27 cellular contexts compared by ENCODE assay signal in genomic region chr11:132311703-132312102, GRCh38.
DNase-seq lines count a peak whose midpoint lies in the region; TF ChIP-seq lines count a peak whose summit lies in the region.
"Had no signal": no experiment of that assay in that cellular context is flagged by ENCODE, and none has a peak within 500 bp of the region (broad histone marks: within the 10 kb centered on the region; RNA-seq: fewer than 3 reads in every experiment).

No MANE protein-coding gene starts in this region.

- intact Hi-C loops in lower leg skin (cut with DNase I; ENCODE audit: low total_unique reads), result no loop called here

- no peak overlapping the region for H3K9ac ChIP-seq in mesenchymal stem cell (ENCODE audit: low read length)
- H3K9ac ChIP-seq: KMS-11 had no signal

- no peak overlapping the region for H3K4me2 ChIP-seq in mesenchymal stem cell (ENCODE audit: low read length, poor library complexity, severe bottlenecking)
- H3K4me2 ChIP-seq: KMS-11, PC-9 had no signal

- no peak overlapping the region for H3K4ac ChIP-seq in mesenchymal stem cell (ENCODE audit: low read depth in 1 of 2, low read length in 2 of 2)

- peak overlapping the region; percentile 38 for H3K27ac ChIP-seq in mesenchymal stem cell (ENCODE audit: low read length, poor library complexity, severe bottlenecking)
- H3K27ac ChIP-seq: 22Rv1, KMS-11, PC-9, SJSA1 had no signal

- H3K23ac ChIP-seq in mesenchymal stem cell (ENCODE audit: low read length in 2 of 2), result no peak overlapping the region

- no peak overlapping the region for H2AK5ac ChIP-seq in mesenchymal stem cell (ENCODE audit: low read length, severe bottlenecking)

- H3K9me3 ChIP-seq in mesenchymal stem cell (ENCODE audit: control insufficient read depth, low read length), result no peaks in the 10 kb centered on the region
- H3K9me3 ChIP-seq: SJSA1 had no signal

- no peak overlapping the region for H2BK15ac ChIP-seq in mesenchymal stem cell (ENCODE audit: low read depth, poor library complexity, severe bottlenecking)

- peaks cover 12% of the 10 kb centered on the region for H3K4me1 ChIP-seq in mesenchymal stem cell (ENCODE audit: control insufficient read depth, insufficient read depth, low read depth, low read length)
- H3K4me1 ChIP-seq: BE2C, SJSA1 had no signal

- H2BK120ac ChIP-seq in mesenchymal stem cell (ENCODE audit: low read depth, low read length), result no peak overlapping the region

- H4K91ac ChIP-seq in mesenchymal stem cell (ENCODE audit: low read length), result no peak overlapping the region

- peaks cover 0 to 29% of the 10 kb centered on the region in 2 experiments for H3K36me3 ChIP-seq in mesenchymal stem cell (ENCODE audit: control insufficient read depth in 1 of 2, insufficient read depth in 2 of 2, low read depth in 1 of 2, low read length in 2 of 2)
- H3K36me3 ChIP-seq: BE2C, SJSA1 had no signal

- H3K27me3 ChIP-seq in mesenchymal stem cell (ENCODE audit: control insufficient read depth in 1 of 2, insufficient read depth in 1 of 2, low read length in 2 of 2), result no peaks in the 10 kb centered on the region
- H3K27me3 ChIP-seq: BE2C, SJSA1 had no signal

- peak; percentile 29 for DNase-seq in NCI-H345 (lab: John Stamatoyannopoulos, UW)
- no peak for DNase-seq in NCI-H345 treated with DMSO at 0.1 percent for 48 hours (lab: John Stamatoyannopoulos, UW; ENCODE audit: unreplicated experiment)
- DNase-seq in cerebellum (ENCODE audit: low spot score), result peak; percentile 59
- no peak for DNase-seq in mesenchymal stem cell
- peak; percentile 30 for DNase-seq in superior temporal gyrus (ENCODE audit: extremely low spot score)
- no peak for DNase-seq in stimulated activated CD8-positive, alpha-beta memory T cell treated with anti-CD3 and anti-CD28 coated beads, Interleukin-4, amount 100 ng/mL, for 48 hours
- DNase-seq in lower leg skin (ENCODE audit: low spot score in 2 of 2), result no peak
- no peak for DNase-seq in NCI-H510A treated with DMSO at 0.1 percent for 48 hours (lab: John Stamatoyannopoulos, UW)
- DNase-seq: BE2C; CD8-positive, alpha-beta memory T cell; DMS 273 treated with DMSO at 0.1 percent for 48 hours; DMS79; GF-D8; NCI-H1048; NCI-H1417; NCI-H1694 treated with DMSO at 0.1 percent for 48 hours; NCI-H2081; NCI-H2171; NCI-H226; NCI-H524 treated with DMSO at 0.1 percent for 48 hours; NCI-H774; NK-92 treated with Interleukin-12 subunit alpha and Interleukin-12 subunit beta, amount 100 ng/mL, for 24 hours; PC-9; Right ventricle myocardium superior had no signal

- no peak for TF ChIP-seq POLR2A in lower leg skin (IDR thresholded peaks at IDR 0.05)

- H3K4me3 ChIP-seq in mesenchymal stem cell (ENCODE audit: insufficient read depth in 1 of 2, low read depth in 1 of 2, low read length in 2 of 2) (no peak overlapping the region), lower leg skin (ENCODE audit: low read depth, poor library complexity, severe bottlenecking) (no peak overlapping the region)
- H3K4me3 ChIP-seq: PC-9, SJSA1 had no signal

- H3K18ac ChIP-seq in mesenchymal stem cell (ENCODE audit: low read depth in 1 of 2, low read length in 2 of 2), result no peak overlapping the region

- H3K79me1 ChIP-seq in mesenchymal stem cell (replicated peaks; ENCODE audit: low read length, poor library complexity, severe bottlenecking), result peaks cover 17% of the 10 kb centered on the region

- H2AFZ ChIP-seq in mesenchymal stem cell (ENCODE audit: low read depth, low read length), result no peak overlapping the region
- H2AFZ ChIP-seq: PC-9 had no signal

- WGBS in mesenchymal stem cell, result 78% methylated on average over 1 of the region's 2 CpGs
- 87 to 94% methylated on average over 2 of the region's 2 CpGs for WGBS in lower leg skin, 2 donors

- peak overlapping the region in 1 of 2 experiments; percentile 35 for H3K14ac ChIP-seq in mesenchymal stem cell (ENCODE audit: low read length in 2 of 2)

- H4K8ac ChIP-seq in mesenchymal stem cell (ENCODE audit: low read length), result no peak overlapping the region

- TF ChIP-seq CTCF in lower leg skin (IDR thresholded peaks at IDR 0.05), result no peak

- H2BK12ac ChIP-seq in mesenchymal stem cell (ENCODE audit: low read length in 2 of 2), result no peak overlapping the region

- no peak overlapping the region for H2BK5ac ChIP-seq in mesenchymal stem cell (ENCODE audit: low read depth, low read length, poor library complexity, severe bottlenecking)

Comparison
In these comparisons a context has a peak if more than half of its experiments do, and no peak if none do; other contexts are left out.
1. DNase-seq: peak in NCI-H345 (single experiment), cerebellum (single experiment) and superior temporal gyrus (single experiment); none in NCI-H345 treated with DMSO at 0.1 percent for 48 hours (single experiment), mesenchymal stem cell (single experiment), stimulated activated CD8-positive, alpha-beta memory T cell treated with anti-CD3 and anti-CD28 coated beads, Interleukin-4, amount 100 ng/mL, for 48 hours (single experiment), lower leg skin (0 of 2) and NCI-H510A treated with DMSO at 0.1 percent for 48 hours (single experiment).